Comparison of ENCODE assay signal across 8 cellular contexts in the genomic region with DNA sequence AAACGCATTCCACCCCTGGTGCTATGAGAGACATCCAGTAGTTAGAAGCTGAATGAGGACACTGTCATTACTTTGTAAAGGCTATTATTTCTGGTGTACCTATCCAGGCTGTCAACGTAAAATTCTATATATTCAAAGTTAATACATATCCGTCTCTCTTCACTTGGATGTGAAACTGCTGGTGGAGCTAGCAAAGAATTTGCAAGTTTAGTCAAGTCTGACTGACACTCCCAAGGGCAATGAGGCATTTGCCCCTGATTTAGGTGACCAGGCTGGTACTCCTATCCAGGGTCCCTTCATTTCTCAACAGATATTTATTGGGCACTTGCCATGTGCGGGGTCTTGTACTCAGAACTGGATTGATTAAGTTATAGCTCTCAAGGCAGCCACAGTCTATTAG.
"Had no signal": no experiment of that assay in that cellular context is flagged by ENCODE, and none has a peak within 500 bp of the region (broad histone marks: within the 10 kb centered on the region; RNA-seq: fewer than 3 reads in every experiment).

No MANE protein-coding gene starts in this region.

- H3K4me2 ChIP-seq: GM23338 had no signal

- H3K27ac ChIP-seq: GM23248 had no signal

- H3K36me3 ChIP-seq: HAP-1 had no signal

- H3K9me3 ChIP-seq: HAP-1 had no signal

- H3K4me1 Mint-ChIP-seq: GM23338 had no signal

- DNase-seq: GM23248, GOT3, H7, H9, HCEC 1CT, HFFc6 had no signal

- H3K9ac ChIP-seq: GM23248 had no signal

- H3K27ac Mint-ChIP-seq: GM23338, H9, HFFc6 had no signal

- H3K4me1 ChIP-seq: HAP-1 had no signal

- H3K4me3 ChIP-seq: GM23248, GM23338, HAP-1 had no signal

- H3K4me3 Mint-ChIP-seq: GM23338, H9, HFFc6 had no signal

- H2AFZ ChIP-seq: GM23248 had no signal

- H3K9me3 Mint-ChIP-seq: GM23338 had no signal
